Comparison of ENCODE assay signal across 1 cellular context in the genomic region with DNA sequence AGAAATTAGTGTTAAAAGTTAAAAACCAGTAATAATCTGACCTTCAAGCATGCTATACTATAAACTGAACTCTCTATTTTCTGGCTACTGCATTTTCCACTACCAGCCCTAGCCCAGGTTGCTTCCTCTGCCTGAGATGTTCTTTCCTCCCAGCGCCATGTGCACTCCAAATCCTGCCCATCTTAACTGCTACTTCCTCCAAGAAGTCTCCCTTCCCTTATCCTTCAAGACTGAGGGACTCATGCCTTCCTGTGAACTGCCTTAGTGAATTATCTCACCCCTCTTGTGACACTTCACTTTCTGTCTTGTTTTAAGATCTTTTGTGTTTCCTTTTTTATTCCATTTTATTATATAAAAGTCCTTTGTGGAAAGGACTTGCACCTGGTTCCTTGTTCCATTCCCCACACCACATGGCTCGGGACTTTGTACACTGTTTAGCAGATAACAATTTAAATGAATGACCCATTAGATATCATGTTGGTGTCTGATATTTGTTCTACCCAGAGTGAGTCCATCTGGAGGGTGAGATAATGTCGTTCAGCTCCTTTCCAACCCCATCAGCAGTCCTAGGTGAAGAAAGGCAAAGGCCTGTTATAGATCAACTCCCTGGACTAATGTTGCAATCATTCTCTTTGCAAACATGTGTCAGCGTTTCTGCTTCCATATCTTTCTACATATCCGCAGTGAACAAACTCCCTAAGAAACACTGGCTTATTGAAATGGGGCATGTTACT.
TF ChIP-seq lines count a peak whose summit lies in the region.

No MANE protein-coding gene starts in this region.

TF ChIP-seq in HepG2, 621 proteins besides CTCF, POLR2A, EP300 and RAD21 (continued from another document and continues in another):
- TF ChIP-seq SOX13 (IDR thresholded peaks at IDR 0.05) = peak; percentile 87
- TF ChIP-seq SOX13 (CRISPR knock-in tag; conservative IDR thresholded peaks at IDR 0.05 in 1 of 2, IDR thresholded peaks at IDR 0.05 in 1 of 2) = peak in 1 of 2 experiments; percentile 94; a peak in 2 of 4 replicates
- TF ChIP-seq ZNF225 (CRISPR knock-in tag; IDR thresholded peaks at IDR 0.05) = no peak
- TF ChIP-seq, protein P1, sequence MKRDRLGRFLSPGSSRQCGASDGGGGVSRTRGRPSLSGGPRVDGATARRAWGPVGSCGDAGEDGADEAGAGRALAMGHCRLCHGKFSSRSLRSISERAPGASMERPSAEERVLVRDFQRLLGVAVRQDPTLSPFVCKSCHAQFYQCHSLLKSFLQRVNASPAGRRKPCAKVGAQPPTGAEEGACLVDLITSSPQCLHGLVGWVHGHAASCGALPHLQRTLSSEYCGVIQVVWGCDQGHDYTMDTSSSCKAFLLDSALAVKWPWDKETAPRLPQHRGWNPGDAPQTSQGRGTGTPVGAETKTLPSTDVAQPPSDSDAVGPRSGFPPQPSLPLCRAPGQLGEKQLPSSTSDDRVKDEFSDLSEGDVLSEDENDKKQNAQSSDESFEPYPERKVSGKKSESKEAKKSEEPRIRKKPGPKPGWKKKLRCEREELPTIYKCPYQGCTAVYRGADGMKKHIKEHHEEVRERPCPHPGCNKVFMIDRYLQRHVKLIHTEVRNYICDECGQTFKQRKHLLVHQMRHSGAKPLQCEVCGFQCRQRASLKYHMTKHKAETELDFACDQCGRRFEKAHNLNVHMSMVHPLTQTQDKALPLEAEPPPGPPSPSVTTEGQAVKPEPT (CRISPR knock-in tag; IDR thresholded peaks at IDR 0.05; ENCODE audit: low read depth) = no peak
- TF ChIP-seq FOSL2 (CRISPR knock-in tag; IDR thresholded peaks at IDR 0.05) = peak; percentile 90
- peak; percentile 54; the same call in 1 of the 2 replicates for TF ChIP-seq GMEB1 (CRISPR knock-in tag; IDR thresholded peaks at IDR 0.05; ENCODE audit: borderline replicate concordance)
- TF ChIP-seq HOMEZ (CRISPR knock-in tag; IDR thresholded peaks at IDR 0.05; ENCODE audit: low read depth) = peak; percentile 94
- peak; percentile 70 for TF ChIP-seq MLX (CRISPR knock-in tag; IDR thresholded peaks at IDR 0.05)
- peak; percentile 90 for TF ChIP-seq JUN (CRISPR knock-in tag; IDR thresholded peaks at IDR 0.05)
- no peak for TF ChIP-seq SNAPC5 (CRISPR knock-in tag; IDR thresholded peaks at IDR 0.05; ENCODE audit: borderline replicate concordance)
- TF ChIP-seq CAMTA2 (CRISPR knock-in tag; IDR thresholded peaks at IDR 0.05; ENCODE audit: borderline replicate concordance) = no peak
- peak; percentile 56; the same call in 1 of the 2 replicates for TF ChIP-seq SMARCC2 (IDR thresholded peaks at IDR 0.05)
- TF ChIP-seq RXRB (CRISPR knock-in tag; IDR thresholded peaks at IDR 0.05; ENCODE audit: borderline replicate concordance) = peak; percentile 81
- TF ChIP-seq RCOR2 (CRISPR knock-in tag; IDR thresholded peaks at IDR 0.05) = peak; percentile 99
- TF ChIP-seq ATF1 (CRISPR knock-in tag; IDR thresholded peaks at IDR 0.05) = 0 out of 2 replicates have a peak, but pooled peaks have one; percentile 13
- TF ChIP-seq RNF2 (conservative IDR thresholded peaks at IDR 0.05; ENCODE audit: low read depth) = no peak
- TF ChIP-seq ZNF660 (CRISPR knock-in tag; IDR thresholded peaks at IDR 0.05; ENCODE audit: borderline replicate concordance, low read depth) = no peak
- peak; percentile 92 for TF ChIP-seq NFE2 (CRISPR knock-in tag; IDR thresholded peaks at IDR 0.05)
- peak; percentile 69 for TF ChIP-seq KDM6A (CRISPR knock-in tag; IDR thresholded peaks at IDR 0.05; ENCODE audit: low read depth)
- TF ChIP-seq TEAD2 (CRISPR knock-in tag; IDR thresholded peaks at IDR 0.05) = no peak
- TF ChIP-seq, protein P2, sequence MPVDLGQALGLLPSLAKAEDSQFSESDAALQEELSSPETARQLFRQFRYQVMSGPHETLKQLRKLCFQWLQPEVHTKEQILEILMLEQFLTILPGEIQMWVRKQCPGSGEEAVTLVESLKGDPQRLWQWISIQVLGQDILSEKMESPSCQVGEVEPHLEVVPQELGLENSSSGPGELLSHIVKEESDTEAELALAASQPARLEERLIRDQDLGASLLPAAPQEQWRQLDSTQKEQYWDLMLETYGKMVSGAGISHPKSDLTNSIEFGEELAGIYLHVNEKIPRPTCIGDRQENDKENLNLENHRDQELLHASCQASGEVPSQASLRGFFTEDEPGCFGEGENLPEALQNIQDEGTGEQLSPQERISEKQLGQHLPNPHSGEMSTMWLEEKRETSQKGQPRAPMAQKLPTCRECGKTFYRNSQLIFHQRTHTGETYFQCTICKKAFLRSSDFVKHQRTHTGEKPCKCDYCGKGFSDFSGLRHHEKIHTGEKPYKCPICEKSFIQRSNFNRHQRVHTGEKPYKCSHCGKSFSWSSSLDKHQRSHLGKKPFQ (CRISPR knock-in tag; IDR thresholded peaks at IDR 0.05; ENCODE audit: insufficient replicate concordance) = no peak
- TF ChIP-seq, protein P3, sequence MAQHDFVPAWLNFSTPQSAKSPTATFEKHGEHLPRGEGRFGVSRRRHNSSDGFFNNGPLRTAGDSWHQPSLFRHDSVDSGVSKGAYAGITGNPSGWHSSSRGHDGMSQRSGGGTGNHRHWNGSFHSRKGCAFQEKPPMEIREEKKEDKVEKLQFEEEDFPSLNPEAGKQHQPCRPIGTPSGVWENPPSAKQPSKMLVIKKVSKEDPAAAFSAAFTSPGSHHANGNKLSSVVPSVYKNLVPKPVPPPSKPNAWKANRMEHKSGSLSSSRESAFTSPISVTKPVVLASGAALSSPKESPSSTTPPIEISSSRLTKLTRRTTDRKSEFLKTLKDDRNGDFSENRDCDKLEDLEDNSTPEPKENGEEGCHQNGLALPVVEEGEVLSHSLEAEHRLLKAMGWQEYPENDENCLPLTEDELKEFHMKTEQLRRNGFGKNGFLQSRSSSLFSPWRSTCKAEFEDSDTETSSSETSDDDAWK (CRISPR knock-in tag; IDR thresholded peaks at IDR 0.05) = no peak
- no peak for TF ChIP-seq TOPORS (CRISPR knock-in tag; IDR thresholded peaks at IDR 0.05)
- no peak for TF ChIP-seq SYNCRIP (IDR thresholded peaks at IDR 0.05; ENCODE audit: insufficient read depth, low read depth, low read length)
- TF ChIP-seq U2AF1 (optimal IDR thresholded peaks at IDR 0.05; ENCODE audit: low read depth, low read length) = no peak
- TF ChIP-seq YEATS2 (CRISPR knock-in tag; IDR thresholded peaks at IDR 0.05; ENCODE audit: borderline replicate concordance) = peak; percentile 84; the same call in 1 of the 2 replicates
- TF ChIP-seq RXRA (CRISPR knock-in tag; IDR thresholded peaks at IDR 0.05) = peak; percentile 49; the same call in 1 of the 2 replicates
- TF ChIP-seq ZNF589 (CRISPR knock-in tag; conservative IDR thresholded peaks at IDR 0.05) = 0 out of 2 replicates have a peak, but pooled peaks have one; percentile 39
- TF ChIP-seq RFXANK (CRISPR knock-in tag; IDR thresholded peaks at IDR 0.05) = 0 out of 2 replicates have a peak, but pooled peaks have one; percentile 58
- no peak for TF ChIP-seq SMAD9 (CRISPR knock-in tag; IDR thresholded peaks at IDR 0.05)
- no peak for TF ChIP-seq ZNF367 (CRISPR knock-in tag; IDR thresholded peaks at IDR 0.05; ENCODE audit: borderline replicate concordance)
- TF ChIP-seq ZZZ3 (CRISPR knock-in tag; IDR thresholded peaks at IDR 0.05; ENCODE audit: borderline replicate concordance) = no peak
- no peak for TF ChIP-seq ZNF569 (CRISPR knock-in tag; IDR thresholded peaks at IDR 0.05; ENCODE audit: borderline replicate concordance)
- no peak for TF ChIP-seq ZKSCAN5 (CRISPR knock-in tag; IDR thresholded peaks at IDR 0.05)
- no peak for TF ChIP-seq IKZF4 (CRISPR knock-in tag; IDR thresholded peaks at IDR 0.05; ENCODE audit: borderline replicate concordance, low read depth, not compliant biosample characterization)
- TF ChIP-seq KLF9 (CRISPR knock-in tag; IDR thresholded peaks at IDR 0.05; ENCODE audit: low read depth) = 0 out of 2 replicates have a peak, but pooled peaks have one; percentile 77
- TF ChIP-seq PRDM4 (CRISPR knock-in tag; IDR thresholded peaks at IDR 0.05; ENCODE audit: borderline replicate concordance) = no peak
- TF ChIP-seq, protein P4, sequence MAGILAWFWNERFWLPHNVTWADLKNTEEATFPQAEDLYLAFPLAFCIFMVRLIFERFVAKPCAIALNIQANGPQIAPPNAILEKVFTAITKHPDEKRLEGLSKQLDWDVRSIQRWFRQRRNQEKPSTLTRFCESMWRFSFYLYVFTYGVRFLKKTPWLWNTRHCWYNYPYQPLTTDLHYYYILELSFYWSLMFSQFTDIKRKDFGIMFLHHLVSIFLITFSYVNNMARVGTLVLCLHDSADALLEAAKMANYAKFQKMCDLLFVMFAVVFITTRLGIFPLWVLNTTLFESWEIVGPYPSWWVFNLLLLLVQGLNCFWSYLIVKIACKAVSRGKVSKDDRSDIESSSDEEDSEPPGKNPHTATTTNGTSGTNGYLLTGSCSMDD (CRISPR knock-in tag; IDR thresholded peaks at IDR 0.05) = no peak
- no peak for TF ChIP-seq PBX2 (CRISPR knock-in tag; IDR thresholded peaks at IDR 0.05)
- TF ChIP-seq ZNF572 (CRISPR knock-in tag; IDR thresholded peaks at IDR 0.05) = no peak
- no peak for TF ChIP-seq ZNF724P (CRISPR knock-in tag; IDR thresholded peaks at IDR 0.05; ENCODE audit: borderline replicate concordance)
- no peak for TF ChIP-seq CC2D1A (CRISPR knock-in tag; IDR thresholded peaks at IDR 0.05)
- TF ChIP-seq, protein P5, sequence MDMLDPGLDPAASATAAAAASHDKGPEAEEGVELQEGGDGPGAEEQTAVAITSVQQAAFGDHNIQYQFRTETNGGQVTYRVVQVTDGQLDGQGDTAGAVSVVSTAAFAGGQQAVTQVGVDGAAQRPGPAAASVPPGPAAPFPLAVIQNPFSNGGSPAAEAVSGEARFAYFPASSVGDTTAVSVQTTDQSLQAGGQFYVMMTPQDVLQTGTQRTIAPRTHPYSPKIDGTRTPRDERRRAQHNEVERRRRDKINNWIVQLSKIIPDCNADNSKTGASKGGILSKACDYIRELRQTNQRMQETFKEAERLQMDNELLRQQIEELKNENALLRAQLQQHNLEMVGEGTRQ (IDR thresholded peaks at IDR 0.05; ENCODE audit: low read depth, low read length) = no peak
- TF ChIP-seq, protein P5 (CRISPR knock-in tag; IDR thresholded peaks at IDR 0.05; ENCODE audit: borderline replicate concordance) = no peak
- TF ChIP-seq ZNF598 (CRISPR knock-in tag; IDR thresholded peaks at IDR 0.05; ENCODE audit: borderline replicate concordance) = no peak
- TF ChIP-seq SNAPC2 (CRISPR knock-in tag; IDR thresholded peaks at IDR 0.05) = no peak
- no peak for TF ChIP-seq ZBTB3 (CRISPR knock-in tag; IDR thresholded peaks at IDR 0.05; ENCODE audit: borderline replicate concordance, low read depth)
- no peak for TF ChIP-seq ZNF138 (CRISPR knock-in tag; IDR thresholded peaks at IDR 0.05; ENCODE audit: low read depth)
